In the genomic region with DNA sequence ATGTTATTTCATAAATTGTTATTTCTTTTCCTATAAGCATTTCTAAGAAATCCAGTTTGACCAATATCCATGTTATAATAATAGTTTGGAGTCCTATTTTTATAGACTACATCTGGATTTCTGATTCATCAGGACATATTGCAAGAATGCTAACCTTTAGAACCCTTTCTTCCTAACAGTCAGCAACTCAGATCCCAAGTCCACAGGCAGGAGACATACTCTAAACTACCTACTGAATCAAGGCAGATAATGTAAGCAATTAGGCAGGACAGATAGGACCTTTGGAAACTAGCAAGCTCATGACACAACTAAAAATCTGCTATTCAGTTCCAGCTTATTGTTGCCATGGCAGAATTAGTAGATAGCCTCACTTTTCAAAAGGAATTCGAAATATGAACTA, we compare ENCODE assay signal across 22 cellular contexts.
"Had no signal": no experiment of that assay in that cellular context is flagged by ENCODE, and none has a peak within 500 bp of the region (broad histone marks: within the 10 kb centered on the region; RNA-seq: fewer than 3 reads in every experiment).

No MANE protein-coding gene starts in this region.

- H3K9me3 Mint-ChIP-seq: activated naive CD4-positive, alpha-beta T cell treated with anti-CD3 and anti-CD28 coated beads, Interleukin-2, amount 50 U/mL, for 72 hours; activated T-cell treated with anti-CD3 and anti-CD28 coated beads, Interleukin-2, amount 50 U/mL, for 72 hours; brain; memory B cell; naive thymus-derived CD8-positive, alpha-beta T cell; WTC11 had no signal

- H3K4me3 Mint-ChIP-seq: activated T-cell treated with anti-CD3 and anti-CD28 coated beads, Interleukin-2, amount 50 U/mL, for 72 hours; brain; memory B cell; naive thymus-derived CD8-positive, alpha-beta T cell; T-helper 17 cell; WTC11 had no signal

- H3K4me3 ChIP-seq: coronary artery, esophagus squamous epithelium, tibial nerve, uterus had no signal

- DNase-seq: activated CD4-positive, alpha-beta T cell treated with anti-CD3 and anti-CD28 coated beads for 4 hours; activated CD8-positive, alpha-beta memory T cell treated with anti-CD3 and anti-CD28 coated beads, Interleukin-2, amount 50 U/mL, for 48 hours; activated gamma-delta T cell; activated T-cell treated with anti-CD3 and anti-CD28 coated beads, Interleukin-2, amount 50 U/mL, for 72 hours; amygdala; central memory CD4-positive, alpha-beta T cell; esophagus squamous epithelium; hypothalamus; left ventricle myocardium superior; naive thymus-derived CD8-positive, alpha-beta T cell; retina; stimulated activated CD4-positive, alpha-beta T cell treated with anti-CD3 and anti-CD28 coated beads, Interleukin-15, amount 100 ng/mL, for 24 hours; stimulated activated CD4-positive, alpha-beta T cell treated with anti-CD3 and anti-CD28 coated beads, Interleukin-4, amount 100 ng/mL, for 24 hours; stimulated activated naive CD4-positive, alpha-beta T cell; T-helper 17 cell; uterus had no signal

- H3K27me3 Mint-ChIP-seq: brain; memory B cell; naive thymus-derived CD8-positive, alpha-beta T cell; T-helper 17 cell had no signal

- H3K36me3 Mint-ChIP-seq: activated naive CD4-positive, alpha-beta T cell treated with anti-CD3 and anti-CD28 coated beads, Interleukin-2, amount 50 U/mL, for 72 hours; brain; WTC11 had no signal

- H3K27ac Mint-ChIP-seq: activated naive CD4-positive, alpha-beta T cell treated with anti-CD3 and anti-CD28 coated beads, Interleukin-2, amount 50 U/mL, for 72 hours; activated T-cell treated with anti-CD3 and anti-CD28 coated beads, Interleukin-2, amount 50 U/mL, for 72 hours; brain; memory B cell; naive thymus-derived CD8-positive, alpha-beta T cell; T-helper 17 cell; WTC11 had no signal
